11 cellular contexts compared by ENCODE assay signal in the genomic region with DNA sequence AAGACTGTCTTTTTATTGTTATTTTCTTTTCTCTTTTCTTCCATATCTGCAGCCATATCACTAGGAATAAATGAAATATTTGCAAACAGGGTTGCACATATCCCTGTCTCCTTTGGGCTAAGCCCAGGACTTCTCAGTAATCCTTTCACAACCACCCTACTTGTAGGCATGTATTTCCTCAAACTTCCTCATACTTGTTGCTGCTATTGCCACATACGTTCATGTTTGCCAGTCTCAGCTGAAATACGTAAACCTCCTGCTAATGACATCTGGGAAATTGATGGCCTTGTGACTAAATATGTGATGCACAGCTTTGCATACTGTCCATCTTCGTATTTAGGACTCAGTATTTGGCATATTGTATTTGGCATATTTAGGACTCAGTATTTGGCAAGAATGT.
DNase-seq lines count a peak whose midpoint lies in the region; ATAC-seq, FAIRE-seq and TF ChIP-seq lines count a peak whose summit lies in the region.
"Had no signal": no experiment of that assay in that cellular context is flagged by ENCODE, and none has a peak within 500 bp of the region (broad histone marks: within the 10 kb centered on the region; RNA-seq: fewer than 3 reads in every experiment).

No MANE protein-coding gene starts in this region.

- no peaks in the 10 kb centered on the region for H3K36me3 ChIP-seq in adipocyte (ENCODE audit: control insufficient read depth, insufficient read depth, low read length, severe bottlenecking)

- no peaks in the 10 kb centered on the region for H3K4me1 Mint-ChIP-seq in natural killer cell treated with Interleukin-12 subunit alpha and Interleukin-12 subunit beta and Interleukin-15 and Interleukin-18, amount 100 ng/mL, for 72 hours (ENCODE audit: low read depth in 2 of 2)

- WGBS in A549 (ENCODE audit: missing lambda C conversion rate), result 0% methylated on average over 3 of the region's 3 CpGs

- no peaks in the 10 kb centered on the region for H3K9me3 Mint-ChIP-seq in natural killer cell treated with Interleukin-12 subunit alpha and Interleukin-12 subunit beta and Interleukin-15 and Interleukin-18, amount 100 ng/mL, for 72 hours

- no peak overlapping the region for H3K4me3 Mint-ChIP-seq in natural killer cell treated with Interleukin-12 subunit alpha and Interleukin-12 subunit beta and Interleukin-15 and Interleukin-18, amount 100 ng/mL, for 72 hours

- TF ChIP-seq EP300 in A549 (IDR thresholded peaks at IDR 0.05), result peak; percentile 92 to 96

- H3K4me2 ChIP-seq in A549, result peak overlapping the region; percentile 67

- POLR2A ChIA-PET in A549 (lab: Yijun Ruan, JAX), result interaction anchor here (0.6 to 1.0 kb wide), 4 partner anchors 24 to 225 kb away, joined by 3 to 6 read pairs (median 4); a partner anchor contains a TSS

- ATAC-seq in A549 (peak; percentile 94 to 98), left lobe of liver (peak; percentile 39), GM19463 (IDR thresholded peaks at IDR 0.05; ENCODE audit: unreplicated experiment) (no peak), GM18907 (IDR thresholded peaks at IDR 0.05; ENCODE audit: unreplicated experiment) (no peak)
- ATAC-seq in natural killer cell treated with Interleukin-12 subunit alpha and Interleukin-12 subunit beta and Interleukin-15 and Interleukin-18, amount 100 ng/mL, for 72 hours, result no peak

- TF ChIP-seq RAD21 in A549 (conservative IDR thresholded peaks at IDR 0.05 in 1 of 2, IDR thresholded peaks at IDR 0.05 in 1 of 2), result peak; percentile 39 to 63

- no peaks in the 10 kb centered on the region for H3K36me3 Mint-ChIP-seq in natural killer cell treated with Interleukin-12 subunit alpha and Interleukin-12 subunit beta and Interleukin-15 and Interleukin-18, amount 100 ng/mL, for 72 hours

- peak; percentile 27 to 96 for DNase-seq in A549 (ENCODE audit: low read depth in 1 of 2, low spot score in 1 of 2)
- DNase-seq in HTR-8/SVneo (ENCODE audit: insufficient read length, low spot score), result no peak
- DNase-seq in adipocyte (ENCODE audit: low read depth), result peak; percentile 88
- DNase-seq in left lobe of liver (ENCODE audit: low spot score), result no peak
- DNase-seq in natural killer cell treated with Interleukin-12 subunit alpha and Interleukin-12 subunit beta and Interleukin-15 and Interleukin-18, amount 100 ng/mL, for 72 hours (ENCODE audit: low spot score), result no peak
- no peak for DNase-seq in GM13976 (ENCODE audit: low spot score)
- DNase-seq: effector CD4-positive, alpha-beta T cell; NCI-H2081 treated with DMSO at 0.1 percent for 48 hours had no signal

- H3K9me3 ChIP-seq in A549 (no peaks in the 10 kb centered on the region), adipocyte (ENCODE audit: control insufficient read depth, low read length) (no peaks in the 10 kb centered on the region)

- H3K4me3 ChIP-seq in A549 (no peak overlapping the region), adipocyte (ENCODE audit: low read length) (no peak overlapping the region)

- in situ Hi-C loops in GM13976 (cut with MboI; ENCODE audit: low sequenced_read_pairs, unreplicated experiment), result no loop called here

- CTCF ChIA-PET in A549 (lab: Yijun Ruan, JAX), result interaction anchor here (0.6 to 1.9 kb wide), 4 partner anchors 10 to 347 kb away, joined by 3 to 6 read pairs (median 4); no protein-coding TSS in a partner anchor

- H3K27ac Mint-ChIP-seq in natural killer cell treated with Interleukin-12 subunit alpha and Interleukin-12 subunit beta and Interleukin-15 and Interleukin-18, amount 100 ng/mL, for 72 hours, result no peak overlapping the region

- peak; percentile 83 for FAIRE-seq in A549 (lab: Jason Lieb, UNC)
- FAIRE-seq in HTR-8/SVneo (lab: Jason Lieb, UNC), result peak; percentile 23
- FAIRE-seq: TTC549 had no signal

- no peak for TF ChIP-seq POLR2A in A549 (IDR thresholded peaks at IDR 0.05; ENCODE audit: low read length)

- H3K27ac ChIP-seq in A549, result peak overlapping the region; percentile 74 to 80

- H3K27me3 ChIP-seq in adipocyte (replicated peaks; ENCODE audit: control insufficient read depth, insufficient read depth, low read length), result no peaks in the 10 kb centered on the region

- H3K4me1 ChIP-seq in A549, result peaks cover 65% of the 10 kb centered on the region
- peaks cover 7% of the 10 kb centered on the region for H3K4me1 ChIP-seq in adipocyte (ENCODE audit: control insufficient read depth, insufficient read depth, low read length)

- TF ChIP-seq CTCF in A549 (IDR thresholded peaks at IDR 0.05), result no peak
- TF ChIP-seq CTCF in GM13976 (IDR thresholded peaks at IDR 0.05; ENCODE audit: borderline replicate concordance, control extremely low read depth, extremely low read depth, insufficient read depth, missing control alignments), result no peak

- H3K9ac ChIP-seq in adipocyte (ENCODE audit: low read length), result no peak overlapping the region

- H3K27me3 Mint-ChIP-seq in natural killer cell treated with Interleukin-12 subunit alpha and Interleukin-12 subunit beta and Interleukin-15 and Interleukin-18, amount 100 ng/mL, for 72 hours, result no peaks in the 10 kb centered on the region

TF ChIP-seq in A549, 52 proteins besides CTCF, POLR2A, EP300 and RAD21 (continues in another document):
- TF ChIP-seq RFX5 (IDR thresholded peaks at IDR 0.05) (no peak; the same call in 1 of the 2 replicates), SMC3 (IDR thresholded peaks at IDR 0.05) (peak; percentile 59), SREBF2 (IDR thresholded peaks at IDR 0.05) (no peak), RNF2 (IDR thresholded peaks at IDR 0.05; ENCODE audit: borderline replicate concordance, low read depth) (no peak), NR3C1 (IDR thresholded peaks at IDR 0.05) (no peak), KDM1A (IDR thresholded peaks at IDR 0.05; ENCODE audit: low read depth) (no peak), RARB (CRISPR knock-in tag; IDR thresholded peaks at IDR 0.05) (0 out of 2 replicates have a peak, but pooled peaks have one; percentile 71), RCOR1 (IDR thresholded peaks at IDR 0.05; ENCODE audit: low read depth, low read length) (no peak), ZFP36 (IDR thresholded peaks at IDR 0.05; ENCODE audit: borderline replicate concordance, partially characterized antibody) (no peak), MAFK (IDR thresholded peaks at IDR 0.05; ENCODE audit: partially characterized antibody) (peak; percentile 59), NFE2L2 (conservative IDR thresholded peaks at IDR 0.05; ENCODE audit: low read length) (no peak), FOSB (CRISPR knock-in tag; IDR thresholded peaks at IDR 0.05) (peak; percentile 68; the same call in 1 of the 2 replicates)
- TF ChIP-seq, protein P1, sequence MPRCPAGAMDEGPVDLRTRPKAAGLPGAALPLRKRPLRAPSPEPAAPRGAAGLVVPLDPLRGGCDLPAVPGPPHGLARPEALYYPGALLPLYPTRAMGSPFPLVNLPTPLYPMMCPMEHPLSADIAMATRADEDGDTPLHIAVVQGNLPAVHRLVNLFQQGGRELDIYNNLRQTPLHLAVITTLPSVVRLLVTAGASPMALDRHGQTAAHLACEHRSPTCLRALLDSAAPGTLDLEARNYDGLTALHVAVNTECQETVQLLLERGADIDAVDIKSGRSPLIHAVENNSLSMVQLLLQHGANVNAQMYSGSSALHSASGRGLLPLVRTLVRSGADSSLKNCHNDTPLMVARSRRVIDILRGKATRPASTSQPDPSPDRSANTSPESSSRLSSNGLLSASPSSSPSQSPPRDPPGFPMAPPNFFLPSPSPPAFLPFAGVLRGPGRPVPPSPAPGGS (IDR thresholded peaks at IDR 0.05), result peak; percentile 82; the same call in 1 of the 3 replicates
- TF ChIP-seq, protein P2, sequence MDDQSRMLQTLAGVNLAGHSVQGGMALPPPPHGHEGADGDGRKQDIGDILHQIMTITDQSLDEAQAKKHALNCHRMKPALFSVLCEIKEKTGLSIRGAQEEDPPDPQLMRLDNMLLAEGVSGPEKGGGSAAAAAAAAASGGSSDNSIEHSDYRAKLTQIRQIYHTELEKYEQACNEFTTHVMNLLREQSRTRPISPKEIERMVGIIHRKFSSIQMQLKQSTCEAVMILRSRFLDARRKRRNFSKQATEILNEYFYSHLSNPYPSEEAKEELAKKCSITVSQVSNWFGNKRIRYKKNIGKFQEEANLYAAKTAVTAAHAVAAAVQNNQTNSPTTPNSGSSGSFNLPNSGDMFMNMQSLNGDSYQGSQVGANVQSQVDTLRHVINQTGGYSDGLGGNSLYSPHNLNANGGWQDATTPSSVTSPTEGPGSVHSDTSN (IDR thresholded peaks at IDR 0.05), result peak; percentile 83
- TF ChIP-seq, protein P3, sequence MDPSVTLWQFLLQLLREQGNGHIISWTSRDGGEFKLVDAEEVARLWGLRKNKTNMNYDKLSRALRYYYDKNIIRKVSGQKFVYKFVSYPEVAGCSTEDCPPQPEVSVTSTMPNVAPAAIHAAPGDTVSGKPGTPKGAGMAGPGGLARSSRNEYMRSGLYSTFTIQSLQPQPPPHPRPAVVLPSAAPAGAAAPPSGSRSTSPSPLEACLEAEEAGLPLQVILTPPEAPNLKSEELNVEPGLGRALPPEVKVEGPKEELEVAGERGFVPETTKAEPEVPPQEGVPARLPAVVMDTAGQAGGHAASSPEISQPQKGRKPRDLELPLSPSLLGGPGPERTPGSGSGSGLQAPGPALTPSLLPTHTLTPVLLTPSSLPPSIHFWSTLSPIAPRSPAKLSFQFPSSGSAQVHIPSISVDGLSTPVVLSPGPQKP (IDR thresholded peaks at IDR 0.05; ENCODE audit: low read depth, low read length), result no peak
- TF ChIP-seq, protein P4, sequence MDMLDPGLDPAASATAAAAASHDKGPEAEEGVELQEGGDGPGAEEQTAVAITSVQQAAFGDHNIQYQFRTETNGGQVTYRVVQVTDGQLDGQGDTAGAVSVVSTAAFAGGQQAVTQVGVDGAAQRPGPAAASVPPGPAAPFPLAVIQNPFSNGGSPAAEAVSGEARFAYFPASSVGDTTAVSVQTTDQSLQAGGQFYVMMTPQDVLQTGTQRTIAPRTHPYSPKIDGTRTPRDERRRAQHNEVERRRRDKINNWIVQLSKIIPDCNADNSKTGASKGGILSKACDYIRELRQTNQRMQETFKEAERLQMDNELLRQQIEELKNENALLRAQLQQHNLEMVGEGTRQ (IDR thresholded peaks at IDR 0.05), result no peak
- TF ChIP-seq, protein P5, sequence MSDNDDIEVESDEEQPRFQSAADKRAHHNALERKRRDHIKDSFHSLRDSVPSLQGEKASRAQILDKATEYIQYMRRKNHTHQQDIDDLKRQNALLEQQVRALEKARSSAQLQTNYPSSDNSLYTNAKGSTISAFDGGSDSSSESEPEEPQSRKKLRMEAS (IDR thresholded peaks at IDR 0.05), result peak; percentile 67
- TF ChIP-seq, protein P6, sequence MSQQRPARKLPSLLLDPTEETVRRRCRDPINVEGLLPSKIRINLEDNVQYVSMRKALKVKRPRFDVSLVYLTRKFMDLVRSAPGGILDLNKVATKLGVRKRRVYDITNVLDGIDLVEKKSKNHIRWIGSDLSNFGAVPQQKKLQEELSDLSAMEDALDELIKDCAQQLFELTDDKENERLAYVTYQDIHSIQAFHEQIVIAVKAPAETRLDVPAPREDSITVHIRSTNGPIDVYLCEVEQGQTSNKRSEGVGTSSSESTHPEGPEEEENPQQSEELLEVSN (IDR thresholded peaks at IDR 0.05; ENCODE audit: borderline replicate concordance, low read depth), result no peak

Comparison
In these comparisons a context has a peak if more than half of its experiments do, and no peak if none do; other contexts are left out.
1. ATAC-seq: peak in A549 (2 of 2) and left lobe of liver (single experiment); none in natural killer cell treated with Interleukin-12 subunit alpha and Interleukin-12 subunit beta and Interleukin-15 and Interleukin-18, amount 100 ng/mL, for 72 hours (0 of 2), GM19463 (single experiment) and GM18907 (single experiment).
2. DNase-seq: peak in A549 (2 of 2) and adipocyte (single experiment); none in HTR-8/SVneo (single experiment), left lobe of liver (single experiment), natural killer cell treated with Interleukin-12 subunit alpha and Interleukin-12 subunit beta and Interleukin-15 and Interleukin-18, amount 100 ng/mL, for 72 hours (single experiment) and GM13976 (single experiment).